ENCODE assay signal across 32 cellular contexts in the genomic region with DNA sequence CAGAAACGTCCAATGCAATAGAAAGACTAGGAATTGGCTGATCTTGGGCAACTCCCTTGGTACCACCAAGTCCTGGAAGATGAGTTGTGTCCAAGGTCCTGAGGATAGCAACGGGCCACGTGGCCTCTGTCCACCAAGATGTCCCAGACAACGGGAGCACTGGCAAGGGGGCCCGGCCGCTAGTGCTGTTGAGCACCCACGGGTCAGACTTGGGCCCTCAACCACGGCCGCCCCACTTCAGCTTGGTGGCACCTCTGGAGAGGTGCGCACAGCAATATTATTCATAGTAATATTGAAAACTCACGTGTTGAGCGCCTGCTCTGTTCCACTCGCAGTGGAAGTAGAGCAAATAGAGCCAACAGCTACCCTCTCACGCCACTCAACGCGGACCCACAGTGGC. TPM values are rescaled to one million over a fixed set of nuclear protein-coding genes. Genes with fewer than 3 reads are reported as not detected.
"Had no signal": no experiment of that assay in that cellular context is flagged by ENCODE, and none has a peak within 500 bp of the region (broad histone marks: within the 10 kb centered on the region; RNA-seq: fewer than 3 reads in every experiment).

No MANE protein-coding gene starts in this region.

- H3K4me1 Mint-ChIP-seq: mesothelial cell of epicardium, neural crest cell had no signal

- FAIRE-seq: endometrium had no signal

- DNase-seq: activated CD4-positive, alpha-beta memory T cell treated with anti-CD3 and anti-CD28 coated beads, Interleukin-2, amount 10 ng/mL, durations not matched to agents 7 days and 5 days; activated CD4-positive, alpha-beta T cell treated with anti-CD3 and anti-CD28 coated beads for 1 hour; activated CD4-positive, alpha-beta T cell treated with anti-CD3 and anti-CD28 coated beads, Interleukin-2, amount 10 ng/mL, durations not matched to agents 7 days and 5 days; activated CD8-positive, alpha-beta memory T cell treated with anti-CD3 and anti-CD28 coated beads, Interleukin-2, amount 50 U/mL, for 48 hours; activated naive CD8-positive, alpha-beta T cell treated with anti-CD3 and anti-CD28 coated beads, Interleukin-2, amount 50 U/mL, for 24 hours; activated T-cell treated with anti-CD3 and anti-CD28 coated beads, Interleukin-2, amount 50 U/mL, for 24 hours; amygdala; caudate nucleus; effector CD8-positive, alpha-beta T cell; esophagus squamous epithelium; foreskin melanocyte; heart right ventricle; kidney glomerular epithelial cell; mammary epithelial cell; naive B cell; nucleus accumbens; stimulated activated CD4-positive, alpha-beta T cell treated with anti-CD3 and anti-CD28 coated beads, Interleukin-12 subunit alpha, Interleukin-12 subunit beta, amount 100 ng/mL, for 4 hours; stimulated activated CD4-positive, alpha-beta T cell treated with anti-CD3 and anti-CD28 coated beads, Interleukin-4, amount 100 ng/mL, for 1 hour; T-helper 2 cell had no signal

- H3K27me3 Mint-ChIP-seq: activated CD4-positive, alpha-beta memory T cell treated with anti-CD3 and anti-CD28 coated beads, Interleukin-2, amount 10 ng/mL, durations not matched to agents 7 days and 5 days; activated CD4-positive, alpha-beta T cell treated with anti-CD3 and anti-CD28 coated beads, Interleukin-2, amount 10 ng/mL, durations not matched to agents 7 days and 5 days; activated naive CD4-positive, alpha-beta T cell treated with anti-CD3 and anti-CD28 coated beads, Interleukin-2, amount 50 U/mL, for 24 hours; activated naive CD8-positive, alpha-beta T cell treated with anti-CD3 and anti-CD28 coated beads, Interleukin-2, amount 50 U/mL, for 24 hours; activated T-cell treated with anti-CD3 and anti-CD28 coated beads, Interleukin-2, amount 50 U/mL, for 24 hours; dendritic cell treated with granulocyte-macrophage colony-stimulating factor and Interleukin-4, amounts not matched to agents 40 ng/mL and 50 ng/mL, for 4 days; naive B cell; stimulated activated naive CD8-positive, alpha-beta T cell treated with anti-CD3 and anti-CD28 coated beads, Interleukin-15, Interleukin-2, amounts not matched to agents 100 ng/mL and 50 ng/mL, for 24 hours had no signal

- H3K79me2 ChIP-seq: parathyroid adenoma had no signal

- H3K9me3 Mint-ChIP-seq: activated CD4-positive, alpha-beta memory T cell treated with anti-CD3 and anti-CD28 coated beads, Interleukin-2, amount 10 ng/mL, durations not matched to agents 7 days and 5 days; activated CD4-positive, alpha-beta T cell treated with anti-CD3 and anti-CD28 coated beads, Interleukin-2, amount 10 ng/mL, durations not matched to agents 7 days and 5 days; activated naive CD4-positive, alpha-beta T cell treated with anti-CD3 and anti-CD28 coated beads, Interleukin-2, amount 50 U/mL, for 24 hours; activated naive CD8-positive, alpha-beta T cell treated with anti-CD3 and anti-CD28 coated beads, Interleukin-2, amount 50 U/mL, for 24 hours; activated T-cell treated with anti-CD3 and anti-CD28 coated beads, Interleukin-2, amount 50 U/mL, for 24 hours; dendritic cell treated with granulocyte-macrophage colony-stimulating factor and Interleukin-4, amounts not matched to agents 40 ng/mL and 50 ng/mL, for 4 days; mesothelial cell of epicardium; neural crest cell; stimulated activated naive CD8-positive, alpha-beta T cell treated with anti-CD3 and anti-CD28 coated beads, Interleukin-15, Interleukin-2, amounts not matched to agents 100 ng/mL and 50 ng/mL, for 24 hours had no signal

- ATAC-seq: activated naive CD8-positive, alpha-beta T cell treated with anti-CD3 and anti-CD28 coated beads, Interleukin-2, amount 50 U/mL, for 24 hours; heart right ventricle; left lobe of liver had no signal

- H3K4me1 ChIP-seq: esophagus squamous epithelium, heart right ventricle, parathyroid adenoma, right atrium auricular region, upper lobe of left lung had no signal

- H3K9me3 ChIP-seq: esophagus squamous epithelium, heart right ventricle, right atrium auricular region, thoracic aorta, upper lobe of left lung had no signal

- H3K27ac ChIP-seq: epithelial cell of prostate, esophagus squamous epithelium, heart right ventricle, parathyroid adenoma, right atrium auricular region, thoracic aorta, upper lobe of left lung had no signal

- H3K27ac Mint-ChIP-seq: activated CD4-positive, alpha-beta memory T cell treated with anti-CD3 and anti-CD28 coated beads, Interleukin-2, amount 10 ng/mL, durations not matched to agents 7 days and 5 days; activated CD4-positive, alpha-beta T cell treated with anti-CD3 and anti-CD28 coated beads, Interleukin-2, amount 10 ng/mL, durations not matched to agents 7 days and 5 days; activated naive CD4-positive, alpha-beta T cell treated with anti-CD3 and anti-CD28 coated beads, Interleukin-2, amount 50 U/mL, for 24 hours; activated naive CD8-positive, alpha-beta T cell treated with anti-CD3 and anti-CD28 coated beads, Interleukin-2, amount 50 U/mL, for 24 hours; dendritic cell treated with granulocyte-macrophage colony-stimulating factor and Interleukin-4, amounts not matched to agents 40 ng/mL and 50 ng/mL, for 4 days; mesothelial cell of epicardium; stimulated activated naive CD8-positive, alpha-beta T cell treated with anti-CD3 and anti-CD28 coated beads, Interleukin-15, Interleukin-2, amounts not matched to agents 100 ng/mL and 50 ng/mL, for 24 hours had no signal

- H3K4me3 Mint-ChIP-seq: activated CD4-positive, alpha-beta memory T cell treated with anti-CD3 and anti-CD28 coated beads, Interleukin-2, amount 10 ng/mL, durations not matched to agents 7 days and 5 days; activated CD4-positive, alpha-beta T cell treated with anti-CD3 and anti-CD28 coated beads, Interleukin-2, amount 10 ng/mL, durations not matched to agents 7 days and 5 days; activated naive CD4-positive, alpha-beta T cell treated with anti-CD3 and anti-CD28 coated beads, Interleukin-2, amount 50 U/mL, for 24 hours; activated naive CD8-positive, alpha-beta T cell treated with anti-CD3 and anti-CD28 coated beads, Interleukin-2, amount 50 U/mL, for 24 hours; activated T-cell treated with anti-CD3 and anti-CD28 coated beads, Interleukin-2, amount 50 U/mL, for 24 hours; dendritic cell treated with granulocyte-macrophage colony-stimulating factor and Interleukin-4, amounts not matched to agents 40 ng/mL and 50 ng/mL, for 4 days; mesothelial cell of epicardium; neural crest cell; stimulated activated naive CD8-positive, alpha-beta T cell treated with anti-CD3 and anti-CD28 coated beads, Interleukin-15, Interleukin-2, amounts not matched to agents 100 ng/mL and 50 ng/mL, for 24 hours had no signal

- H3K27me3 ChIP-seq: esophagus squamous epithelium, heart right ventricle, right atrium auricular region, upper lobe of left lung had no signal

- H2AFZ ChIP-seq: parathyroid adenoma had no signal

- H3K4me3 ChIP-seq: esophagus squamous epithelium, heart right ventricle, right atrium auricular region, thoracic aorta, upper lobe of left lung had no signal

- H3K36me3 ChIP-seq: right atrium auricular region, thoracic aorta had no signal

RNA-seq across cellular contexts. Expression of a gene that starts 58.2 kb away (rescaled TPM):
- total RNA-seq: skeletal muscle tissue had no signal
